In the genomic region with DNA sequence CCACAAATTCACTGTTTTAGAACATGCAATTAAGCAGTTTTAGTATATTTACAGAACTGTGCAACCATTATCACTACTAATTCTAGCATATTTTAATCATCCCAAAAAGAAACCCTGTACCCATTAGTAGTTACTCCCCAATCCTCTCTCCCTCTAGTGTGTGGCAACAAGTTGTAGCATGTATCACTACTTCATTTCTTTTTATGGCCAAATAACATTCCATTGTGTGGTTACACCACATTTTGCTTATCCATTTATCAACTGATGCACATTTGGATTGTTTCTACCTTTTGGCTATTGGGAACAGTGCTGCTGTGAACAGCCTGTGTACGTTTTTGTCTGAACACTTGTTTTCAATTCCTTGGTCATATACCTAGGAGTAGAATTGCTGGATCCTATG, we compare ENCODE assay signal across 20 cellular contexts. TPM values are rescaled to one million over a fixed set of nuclear protein-coding genes. Genes with fewer than 3 reads are reported as not detected.
DNase-seq lines count a peak whose midpoint lies in the region; ATAC-seq, FAIRE-seq and TF ChIP-seq lines count a peak whose summit lies in the region.
"Had no signal": no experiment of that assay in that cellular context is flagged by ENCODE, and none has a peak within 500 bp of the region (broad histone marks: within the 10 kb centered on the region; RNA-seq: fewer than 3 reads in every experiment).

No MANE protein-coding gene starts in this region.

- H3K79me2 ChIP-seq in astrocyte (ENCODE audit: insufficient read depth, low read length), result no peaks in the 10 kb centered on the region

- no peak overlapping the region for H3K4me3 Mint-ChIP-seq in astrocyte (ENCODE audit: unreplicated experiment)
- H3K4me3 Mint-ChIP-seq: CD4-positive, alpha-beta memory T cell had no signal

- H3K36me3 ChIP-seq in astrocyte (ENCODE audit: insufficient read depth, low read length), result no peaks in the 10 kb centered on the region
- H3K36me3 ChIP-seq: SJCRH30 had no signal

- H3K4me3 ChIP-seq in AG10803 (ENCODE audit: low read length), result no peak overlapping the region
- no peak overlapping the region for H3K4me3 ChIP-seq in astrocyte (ENCODE audit: insufficient read depth, low read depth, low read length)
- H3K4me3 ChIP-seq: A549, GM12878, SJCRH30 had no signal

- H3K4me1 ChIP-seq in astrocyte (ENCODE audit: insufficient read depth, low read length), result no peaks in the 10 kb centered on the region
- peaks cover 21% of the 10 kb centered on the region for H3K4me1 ChIP-seq in foreskin keratinocyte
- H3K4me1 ChIP-seq: A549 had no signal

- no peaks in the 10 kb centered on the region for H4K20me1 ChIP-seq in astrocyte (ENCODE audit: insufficient read depth, low read length)

- H3K27ac ChIP-seq in astrocyte (ENCODE audit: low read depth, low read length) (no peak overlapping the region), foreskin keratinocyte (peak overlapping the region; percentile 39)
- H3K27ac ChIP-seq: A549, KMS-11, SJCRH30 had no signal

- no peak overlapping the region for H3K27ac Mint-ChIP-seq in astrocyte (ENCODE audit: unreplicated experiment)

- H3K4me2 ChIP-seq in astrocyte (ENCODE audit: low read length), result peak overlapping the region; percentile 23
- H3K4me2 ChIP-seq: A549, KMS-11 had no signal

- no peaks in the 10 kb centered on the region for H3K4me1 Mint-ChIP-seq in astrocyte (ENCODE audit: low read depth, unreplicated experiment)

- H3K27me3 ChIP-seq in astrocyte (ENCODE audit: insufficient read depth, low read length) (no peaks in the 10 kb centered on the region), foreskin keratinocyte (no peaks in the 10 kb centered on the region)
- H3K27me3 ChIP-seq: SJCRH30 had no signal

- ATAC-seq in foreskin keratinocyte, result peak; percentile 40
- no peak for ATAC-seq in HG02981 (IDR thresholded peaks at IDR 0.05; ENCODE audit: unreplicated experiment)
- ATAC-seq in GM19351 (IDR thresholded peaks at IDR 0.05; ENCODE audit: unreplicated experiment), result no peak

- no peaks in the 10 kb centered on the region for H3K27me3 Mint-ChIP-seq in astrocyte (ENCODE audit: low read depth, unreplicated experiment)

- H3K36me3 Mint-ChIP-seq in astrocyte (ENCODE audit: low read depth, unreplicated experiment), result no peaks in the 10 kb centered on the region

- no peaks in the 10 kb centered on the region for H3K9me3 ChIP-seq in astrocyte (ENCODE audit: insufficient read depth, low read depth, low read length)

- peaks cover 2% of the 10 kb centered on the region for H3K9me3 Mint-ChIP-seq in astrocyte (ENCODE audit: unreplicated experiment)

- FAIRE-seq in astrocyte (lab: Jason Lieb, UNC) (no peak), GM19239 (lab: Jason Lieb, UNC) (no peak)
- FAIRE-seq: GM12878, H54, RCC 7860 had no signal

- no peak overlapping the region for H3K9ac ChIP-seq in astrocyte (ENCODE audit: low read length)
- H3K9ac ChIP-seq: KMS-11 had no signal

- DNase-seq in AG10803 (ENCODE audit: low read depth) (peak; percentile 36), HT-29 (ENCODE audit: low spot score) (peak; percentile 31), astrocyte (ENCODE audit: low read depth) (peak; percentile 25), foreskin keratinocyte (peak in 1 of 2 donors; percentile 76), GOT3 (lab: John Stamatoyannopoulos, UW) (no peak), GM19239 (ENCODE audit: insufficient read length, low spot score) (no peak)
- DNase-seq: DMS79, GDM1, NCI-H1417 treated with DMSO at 0.1 percent for 48 hours, NCI-H1694 treated with DMSO at 0.1 percent for 48 hours, NCI-H2227 treated with DMSO at 0.1 percent for 48 hours had no signal

- TF ChIP-seq CTCF in AG10803 (conservative IDR thresholded peaks at IDR 0.05; ENCODE audit: low read length) (no peak), astrocyte (IDR thresholded peaks at IDR 0.05; ENCODE audit: insufficient read depth, low read depth, low read length) (no peak), foreskin keratinocyte (conservative IDR thresholded peaks at IDR 0.05) (no peak)

- no peak overlapping the region for H2AFZ ChIP-seq in astrocyte (ENCODE audit: low read depth, low read length)

RNA-seq across cellular contexts. Expression of a gene that starts 31.5 kb away (rescaled TPM):
- 86.3 and 91.6 TPM in 2 replicates for total RNA-seq in HT-29 (2014; rRNA removed; shearing (Covaris generic))
- total RNA-seq in astrocyte, result 360 and 379 TPM in 2 replicates
- total RNA-seq in foreskin keratinocyte, result 316 and 364 TPM in 2 replicates
- 526 and 553 TPM in 2 replicates for polyA plus RNA-seq in foreskin keratinocyte

RNA-seq across cellular contexts. Expression of a gene that starts 42.3 kb away (rescaled TPM):
- total RNA-seq in HT-29 (2014; rRNA removed; shearing (Covaris generic)), result 38.6 and 39.9 TPM in 2 replicates
- total RNA-seq in astrocyte (78.3 and 96.0 TPM in 2 replicates), foreskin keratinocyte (50.9 and 60.8 TPM in 2 replicates)
- polyA plus RNA-seq in foreskin keratinocyte, result 99.6 and 109 TPM in 2 replicates

Comparison
In these comparisons a context has a peak if more than half of its experiments do, and no peak if none do; other contexts are left out.
1. DNase-seq: peak in AG10803 (single experiment), HT-29 (single experiment) and astrocyte (single experiment); none in GOT3 (single experiment) and GM19239 (single experiment).